22 cellular contexts compared by ENCODE assay signal in the genomic region with DNA sequence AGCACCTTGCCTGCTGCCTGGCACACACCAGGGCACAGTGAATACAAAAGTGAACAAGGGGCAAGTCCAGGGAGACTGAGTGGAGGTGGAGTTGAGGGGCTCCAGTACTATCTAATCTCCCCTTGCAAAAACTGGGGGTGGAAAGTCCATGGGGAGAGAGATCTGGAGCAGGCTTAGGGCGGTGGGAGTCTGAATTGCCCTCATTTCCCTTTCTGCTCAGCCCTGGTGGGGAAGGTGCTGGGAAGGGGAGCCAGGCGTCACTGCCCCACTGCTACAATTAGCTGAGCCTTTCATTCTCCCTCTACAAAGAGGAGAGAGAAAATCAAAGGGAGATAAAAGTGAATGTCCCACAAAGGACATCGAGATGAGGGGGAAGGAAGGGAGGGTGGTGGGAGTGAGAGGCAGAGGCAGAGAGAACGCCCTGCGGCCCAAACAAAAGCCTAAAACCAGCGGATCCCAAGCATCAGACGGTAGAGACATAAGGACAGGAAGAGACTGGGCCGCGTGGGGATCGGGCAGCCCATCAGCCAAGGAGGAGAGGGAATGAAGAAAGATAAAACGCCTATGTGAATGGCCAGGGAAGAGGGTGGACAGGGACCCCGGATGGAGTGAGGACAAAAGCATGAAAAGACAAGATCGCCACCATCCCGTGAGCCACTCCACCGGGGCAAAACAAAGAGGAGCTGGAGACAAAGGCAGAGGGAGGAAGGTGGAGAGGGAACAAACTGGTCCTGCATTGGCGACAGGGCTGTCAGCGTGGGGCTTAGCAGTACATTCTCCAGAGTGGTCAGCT. TPM values are rescaled to one million over a fixed set of nuclear protein-coding genes. Genes with fewer than 3 reads are reported as not detected.
"Had no signal": no experiment of that assay in that cellular context is flagged by ENCODE, and none has a peak within 500 bp of the region (broad histone marks: within the 10 kb centered on the region; RNA-seq: fewer than 3 reads in every experiment).

No MANE protein-coding gene starts in this region.

- H3K27ac Mint-ChIP-seq: activated B cell treated with CpG ODN at 0.5 μM for 24 hours; activated CD8-positive, alpha-beta T cell treated with anti-CD3 and anti-CD28 coated beads, Interleukin-2, amount 10 ng/mL, durations not matched to agents 7 days and 5 days; activated naive CD8-positive, alpha-beta T cell treated with anti-CD3 and anti-CD28 coated beads for 36 hours; activated T-cell treated with anti-CD3 and anti-CD28 coated beads, Interleukin-2, amount 50 U/mL, for 72 hours; memory B cell; T-helper 1 cell treated with Interleukin-12 subunit alpha and Interleukin-12 subunit beta and Interleukin-4 antibody, amounts not matched to agents 30 μg/mL and 1 μg/mL, for 36 hours had no signal

- H3K27ac ChIP-seq: colonic mucosa, esophagus squamous epithelium, right atrium auricular region, tibial nerve had no signal

- H3K36me3 Mint-ChIP-seq: activated naive CD8-positive, alpha-beta T cell treated with anti-CD3 and anti-CD28 coated beads for 36 hours; brain; memory B cell had no signal

- H3K4me3 Mint-ChIP-seq: activated B cell treated with CpG ODN at 0.5 μM for 24 hours; activated CD8-positive, alpha-beta T cell treated with anti-CD3 and anti-CD28 coated beads, Interleukin-2, amount 10 ng/mL, durations not matched to agents 7 days and 5 days; activated naive CD8-positive, alpha-beta T cell treated with anti-CD3 and anti-CD28 coated beads for 36 hours; activated T-cell treated with anti-CD3 and anti-CD28 coated beads, Interleukin-2, amount 50 U/mL, for 72 hours; memory B cell; T-helper 1 cell treated with Interleukin-12 subunit alpha and Interleukin-12 subunit beta and Interleukin-4 antibody, amounts not matched to agents 30 μg/mL and 1 μg/mL, for 36 hours had no signal

- H3K4me3 ChIP-seq: colonic mucosa, esophagus squamous epithelium, right atrium auricular region, tibial nerve had no signal

- H3K36me3 ChIP-seq: colonic mucosa, esophagus squamous epithelium, right atrium auricular region, tibial nerve had no signal

- H3K27me3 ChIP-seq: colonic mucosa, right atrium auricular region, tibial nerve had no signal

- H3K9me3 ChIP-seq: colonic mucosa, esophagus squamous epithelium, right atrium auricular region, tibial nerve had no signal

- DNase-seq: activated B cell treated with CpG ODN at 0.5 μM for 24 hours; activated CD4-positive, alpha-beta T cell treated with anti-CD3 and anti-CD28 coated beads for 48 hours; activated CD8-positive, alpha-beta memory T cell treated with anti-CD3 and anti-CD28 coated beads, Interleukin-2, amount 50 U/mL, for 4 hours; activated CD8-positive, alpha-beta T cell treated with anti-CD3 and anti-CD28 coated beads, Interleukin-2, amount 10 ng/mL, durations not matched to agents 7 days and 5 days; activated gamma-delta T cell; activated naive CD8-positive, alpha-beta T cell treated with anti-CD3 and anti-CD28 coated beads for 36 hours; activated T-cell treated with anti-CD3 and anti-CD28 coated beads, Interleukin-2, amount 50 U/mL, for 72 hours; amygdala; central memory CD4-positive, alpha-beta T cell; colonic mucosa; effector CD4-positive, alpha-beta T cell; esophagus squamous epithelium; hippocampal formation; left ventricle myocardium superior; stimulated activated CD4-positive, alpha-beta T cell treated with anti-CD3 and anti-CD28 coated beads, Interleukin-2, amount 100 ng/mL, for 48 hours; stimulated activated naive CD4-positive, alpha-beta T cell; substantia nigra had no signal

- H3K4me1 Mint-ChIP-seq: activated B cell treated with CpG ODN at 0.5 μM for 24 hours; activated naive CD8-positive, alpha-beta T cell treated with anti-CD3 and anti-CD28 coated beads for 36 hours; memory B cell had no signal

- H3K4me1 ChIP-seq: colonic mucosa, esophagus squamous epithelium, right atrium auricular region, tibial nerve had no signal

- ATAC-seq: activated CD8-positive, alpha-beta T cell treated with anti-CD3 and anti-CD28 coated beads, Interleukin-2, amount 10 ng/mL, durations not matched to agents 7 days and 5 days; activated T-cell treated with anti-CD3 and anti-CD28 coated beads, Interleukin-2, amount 50 U/mL, for 72 hours; left ventricle myocardium superior had no signal

- H3K9me3 Mint-ChIP-seq: activated B cell treated with CpG ODN at 0.5 μM for 24 hours; activated naive CD8-positive, alpha-beta T cell treated with anti-CD3 and anti-CD28 coated beads for 36 hours; activated T-cell treated with anti-CD3 and anti-CD28 coated beads, Interleukin-2, amount 50 U/mL, for 72 hours; brain; memory B cell; T-helper 1 cell treated with Interleukin-12 subunit alpha and Interleukin-12 subunit beta and Interleukin-4 antibody, amounts not matched to agents 30 μg/mL and 1 μg/mL, for 36 hours had no signal

RNA-seq across cellular contexts. Expression of gene SOX13, which starts 46.8 kb away (rescaled TPM):
- total RNA-seq: activated B cell treated with CpG ODN at 0.5 μM for 24 hours; activated naive CD8-positive, alpha-beta T cell treated with anti-CD3 and anti-CD28 coated beads for 36 hours had no signal
